In genomic region chr5:98880151-98880550, GRCh38 we compare ENCODE assay signal across 17 cellular contexts. TPM values are rescaled to one million over a fixed set of nuclear protein-coding genes. Genes with fewer than 3 reads are reported as not detected.
DNase-seq lines count a peak whose midpoint lies in the region; ATAC-seq lines count a peak whose summit lies in the region.
"Had no signal": no experiment of that assay in that cellular context is flagged by ENCODE, and none has a peak within 500 bp of the region (broad histone marks: within the 10 kb centered on the region; RNA-seq: fewer than 3 reads in every experiment).

No MANE protein-coding gene starts in this region.

- CTCF ChIA-PET in activated CD4-positive, alpha-beta memory T cell treated with anti-CD3 and anti-CD28 coated beads for 36 hours (lab: Charles Lee), result interaction anchor here (0.7 to 1.4 kb wide), 3 partner anchors 25 to 112 kb away, joined by 3 to 4 read pairs (median 4); no protein-coding TSS in a partner anchor
- CTCF ChIA-PET in activated CD4-positive, alpha-beta memory T cell treated with anti-CD3 and anti-CD28 coated beads, Interleukin-2, amount 10 ng/mL, durations not matched to agents 7 days and 5 days (lab: Charles Lee), result no interaction called here

- no peak overlapping the region for H3K4me3 Mint-ChIP-seq in activated CD4-positive, alpha-beta memory T cell treated with anti-CD3 and anti-CD28 coated beads for 36 hours
- H3K4me3 Mint-ChIP-seq in activated CD4-positive, alpha-beta memory T cell treated with anti-CD3 and anti-CD28 coated beads, Interleukin-2, amount 10 ng/mL, durations not matched to agents 7 days and 5 days, result no peak overlapping the region
- H3K4me3 Mint-ChIP-seq in T-helper 2 cell treated with Interferon-gamma antibody and Interleukin-4, amounts not matched to agents 5 μg/mL and 100 μg/mL, for 36 hours, result no peak overlapping the region

- no peak for ATAC-seq in HG03565 (IDR thresholded peaks at IDR 0.05; ENCODE audit: unreplicated experiment)

- peak; percentile 44 for DNase-seq in activated CD4-positive, alpha-beta memory T cell treated with anti-CD3 and anti-CD28 coated beads for 36 hours
- DNase-seq in activated CD4-positive, alpha-beta memory T cell treated with anti-CD3 and anti-CD28 coated beads, Interleukin-2, amount 10 ng/mL, durations not matched to agents 7 days and 5 days, result no peak
- peak; percentile 2 for DNase-seq in UCSD-AML1 (lab: John Stamatoyannopoulos, UW; ENCODE audit: unreplicated experiment)
- no peak for DNase-seq in epithelial cell of prostate (ENCODE audit: low read depth, low spot score)
- peak; percentile 12 for DNase-seq in stimulated activated CD4-positive, alpha-beta T cell treated with anti-CD3 and anti-CD28 coated beads, Interleukin-4, amount 100 ng/mL, for 1 hour
- DNase-seq in NCI-H187 treated with DMSO at 0.1 percent for 48 hours (lab: John Stamatoyannopoulos, UW), result no peak
- DNase-seq in T-helper 2 cell treated with Interferon-gamma antibody and Interleukin-4, amounts not matched to agents 5 μg/mL and 100 μg/mL, for 36 hours (ENCODE audit: low spot score), result no peak
- DNase-seq: dorsolateral prefrontal cortex, GM23248, KBM-7, NCI-H1694 treated with DMSO at 0.1 percent for 48 hours, SHP77, sigmoid colon, substantia nigra, T1000 had no signal

- H3K27ac ChIP-seq in epithelial cell of prostate, result peak overlapping the region; percentile 26
- H3K27ac ChIP-seq: ascending aorta, dorsolateral prefrontal cortex, GM23248, sigmoid colon had no signal

- H3K36me3 Mint-ChIP-seq in activated CD4-positive, alpha-beta memory T cell treated with anti-CD3 and anti-CD28 coated beads for 36 hours, result peaks cover 47% of the 10 kb centered on the region
- peaks cover 70% of the 10 kb centered on the region for H3K36me3 Mint-ChIP-seq in activated CD4-positive, alpha-beta memory T cell treated with anti-CD3 and anti-CD28 coated beads, Interleukin-2, amount 10 ng/mL, durations not matched to agents 7 days and 5 days (ENCODE audit: low read depth)
- H3K36me3 Mint-ChIP-seq in T-helper 2 cell treated with Interferon-gamma antibody and Interleukin-4, amounts not matched to agents 5 μg/mL and 100 μg/mL, for 36 hours (ENCODE audit: low read depth), result peaks cover 66% of the 10 kb centered on the region

- no peaks in the 10 kb centered on the region for H3K9me3 Mint-ChIP-seq in activated CD4-positive, alpha-beta memory T cell treated with anti-CD3 and anti-CD28 coated beads for 36 hours
- no peaks in the 10 kb centered on the region for H3K9me3 Mint-ChIP-seq in activated CD4-positive, alpha-beta memory T cell treated with anti-CD3 and anti-CD28 coated beads, Interleukin-2, amount 10 ng/mL, durations not matched to agents 7 days and 5 days
- H3K9me3 Mint-ChIP-seq in T-helper 2 cell treated with Interferon-gamma antibody and Interleukin-4, amounts not matched to agents 5 μg/mL and 100 μg/mL, for 36 hours, result no peaks in the 10 kb centered on the region

- H3K27ac Mint-ChIP-seq in activated CD4-positive, alpha-beta memory T cell treated with anti-CD3 and anti-CD28 coated beads for 36 hours, result no peak overlapping the region
- H3K27ac Mint-ChIP-seq in activated CD4-positive, alpha-beta memory T cell treated with anti-CD3 and anti-CD28 coated beads, Interleukin-2, amount 10 ng/mL, durations not matched to agents 7 days and 5 days, result no peak overlapping the region
- H3K27ac Mint-ChIP-seq in T-helper 2 cell treated with Interferon-gamma antibody and Interleukin-4, amounts not matched to agents 5 μg/mL and 100 μg/mL, for 36 hours, result no peak overlapping the region

- no peaks in the 10 kb centered on the region for H3K27me3 Mint-ChIP-seq in activated CD4-positive, alpha-beta memory T cell treated with anti-CD3 and anti-CD28 coated beads for 36 hours
- no peaks in the 10 kb centered on the region for H3K27me3 Mint-ChIP-seq in activated CD4-positive, alpha-beta memory T cell treated with anti-CD3 and anti-CD28 coated beads, Interleukin-2, amount 10 ng/mL, durations not matched to agents 7 days and 5 days
- H3K27me3 Mint-ChIP-seq in T-helper 2 cell treated with Interferon-gamma antibody and Interleukin-4, amounts not matched to agents 5 μg/mL and 100 μg/mL, for 36 hours (ENCODE audit: low read depth), result no peaks in the 10 kb centered on the region

- POLR2A ChIA-PET in activated CD4-positive, alpha-beta memory T cell treated with anti-CD3 and anti-CD28 coated beads for 36 hours (lab: Charles Lee), result interaction anchor here (0.6 kb wide), 1 partner anchor 41 kb away, joined by 3 read pairs; no protein-coding TSS in a partner anchor
- POLR2A ChIA-PET in activated CD4-positive, alpha-beta memory T cell treated with anti-CD3 and anti-CD28 coated beads, Interleukin-2, amount 10 ng/mL, durations not matched to agents 7 days and 5 days (lab: Charles Lee), result interaction anchor here (0.8 to 1.3 kb wide), 3 partner anchors 8 to 49 kb away, joined by 3 to 4 read pairs (median 3); partner anchors contain the start of gene CHD1

- H3K4me1 Mint-ChIP-seq in activated CD4-positive, alpha-beta memory T cell treated with anti-CD3 and anti-CD28 coated beads for 36 hours (ENCODE audit: low read depth), result peaks cover 18% of the 10 kb centered on the region
- no peaks in the 10 kb centered on the region for H3K4me1 Mint-ChIP-seq in activated CD4-positive, alpha-beta memory T cell treated with anti-CD3 and anti-CD28 coated beads, Interleukin-2, amount 10 ng/mL, durations not matched to agents 7 days and 5 days
- peaks cover 3% of the 10 kb centered on the region for H3K4me1 Mint-ChIP-seq in T-helper 2 cell treated with Interferon-gamma antibody and Interleukin-4, amounts not matched to agents 5 μg/mL and 100 μg/mL, for 36 hours (ENCODE audit: low read depth)

- intact Hi-C loops in activated CD4-positive, alpha-beta memory T cell treated with anti-CD3 and anti-CD28 coated beads for 36 hours (cut with micrococcal nuclease), result no loop called here

RNA-seq across cellular contexts. Expression of gene CHD1, which starts 48.7 kb away (rescaled TPM):
- 10 to 100 TPM; 50.1 to 53.4 TPM for total RNA-seq in activated CD4-positive, alpha-beta memory T cell treated with anti-CD3 and anti-CD28 coated beads for 36 hours
- total RNA-seq in activated CD4-positive, alpha-beta memory T cell treated with anti-CD3 and anti-CD28 coated beads, Interleukin-2, amount 10 ng/mL, durations not matched to agents 7 days and 5 days, result 10 to 100 TPM; 45.4 to 47.5 TPM

Comparison
In these comparisons a context has a peak if more than half of its experiments do, and no peak if none do; other contexts are left out.
1. DNase-seq: peak in activated CD4-positive, alpha-beta memory T cell treated with anti-CD3 and anti-CD28 coated beads for 36 hours (single experiment), UCSD-AML1 (single experiment) and stimulated activated CD4-positive, alpha-beta T cell treated with anti-CD3 and anti-CD28 coated beads, Interleukin-4, amount 100 ng/mL, for 1 hour (single experiment); none in activated CD4-positive, alpha-beta memory T cell treated with anti-CD3 and anti-CD28 coated beads, Interleukin-2, amount 10 ng/mL, durations not matched to agents 7 days and 5 days (single experiment), epithelial cell of prostate (single experiment), NCI-H187 treated with DMSO at 0.1 percent for 48 hours (single experiment) and T-helper 2 cell treated with Interferon-gamma antibody and Interleukin-4, amounts not matched to agents 5 μg/mL and 100 μg/mL, for 36 hours (single experiment).